ENCODE assay signal across 16 cellular contexts in the genomic region with DNA sequence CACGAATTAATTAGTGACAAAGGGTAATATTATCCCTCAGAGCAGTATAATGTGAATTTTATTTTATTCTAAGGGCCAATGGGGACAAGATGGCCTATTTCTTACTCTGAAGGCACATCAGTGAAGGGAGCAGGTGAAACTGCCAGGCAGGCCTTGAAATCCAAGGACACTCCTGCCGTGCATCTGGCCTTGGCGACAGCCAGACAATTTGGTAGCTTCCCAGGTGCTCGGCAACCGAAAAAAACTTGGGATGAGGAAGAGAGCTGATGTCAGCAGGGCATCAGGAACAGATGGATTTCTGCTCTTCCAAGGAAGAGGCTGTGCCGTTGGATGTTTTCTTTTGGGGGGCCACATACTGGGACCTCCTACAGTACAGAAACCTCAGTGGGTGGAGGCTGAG.
A peak's percentile ranks its signal among the peaks of the same experiment; 100 is the strongest.
DNase-seq lines count a peak whose midpoint lies in the region; TF ChIP-seq lines count a peak whose summit lies in the region.
"Had no signal": no experiment of that assay in that cellular context is flagged by ENCODE, and none has a peak within 500 bp of the region (broad histone marks: within the 10 kb centered on the region; RNA-seq: fewer than 3 reads in every experiment).

No MANE protein-coding gene starts in this region.

- no peak overlapping the region for H3K56ac ChIP-seq in mesendoderm (ENCODE audit: low read length)

- DNase-seq in G401 (ENCODE audit: low spot score) (peak; percentile 97), mesendoderm (peak; percentile 26), GM03348 (ENCODE audit: low spot score) (no peak), glutamatergic neuron (no peak), colonic mucosa (no peak)
- DNase-seq: ACHN; Calu3; CD4-positive, CD25-positive, alpha-beta regulatory T cell; DMS153; DMS79 treated with DMSO at 0.1 percent for 48 hours; EL; GDM1 had no signal

- H3K4ac ChIP-seq in mesendoderm (ENCODE audit: low read depth, low read length), result no peak overlapping the region

- TF ChIP-seq CTCF in glutamatergic neuron (IDR thresholded peaks at IDR 0.05; ENCODE audit: partially characterized antibody, unreplicated experiment) (no peak), colonic mucosa (IDR thresholded peaks at IDR 0.05) (no peak)

- H3K79me2 ChIP-seq in mesendoderm (ENCODE audit: control insufficient read depth, insufficient read depth, low read length), result no peaks in the 10 kb centered on the region

- H3K27ac Mint-ChIP-seq in glutamatergic neuron (ENCODE audit: unreplicated experiment), result no peak overlapping the region
- H3K27ac Mint-ChIP-seq: CD4-positive, CD25-positive, alpha-beta regulatory T cell had no signal

- no peak overlapping the region for H2BK5ac ChIP-seq in mesendoderm (ENCODE audit: low read length)

- H2BK15ac ChIP-seq in mesendoderm (replicated peaks; ENCODE audit: low read depth), result no peak overlapping the region

- H3K4me1 ChIP-seq in mesendoderm (ENCODE audit: control insufficient read depth, low read depth, low read length) (peaks cover 2% of the 10 kb centered on the region), colonic mucosa (no peaks in the 10 kb centered on the region)

- H3K9me3 ChIP-seq in colonic mucosa, result no peaks in the 10 kb centered on the region
- H3K9me3 ChIP-seq: BLaER1 treated with 17β-estradiol and CSF1 and Interleukin-3, amounts not matched to agents 10 nM and 100 nM had no signal

- in situ Hi-C loops in G401 (cut with HindIII; ENCODE audit: low sequenced_read_pairs), result no loop called here

- no peak overlapping the region for H4K8ac ChIP-seq in mesendoderm (ENCODE audit: low read depth, low read length)

- H3K9ac ChIP-seq in mesendoderm (ENCODE audit: low read length), result no peak overlapping the region
- no peak overlapping the region for H3K9ac ChIP-seq in colonic mucosa (ENCODE audit: low read depth in 2 of 2, low read length in 2 of 2)
- H3K9ac ChIP-seq: BLaER1 treated with 17β-estradiol and CSF1 and Interleukin-3, amounts not matched to agents 10 nM and 100 nM had no signal

- no peak overlapping the region for H3K23ac ChIP-seq in mesendoderm (ENCODE audit: low read length)

- H3K27me3 Mint-ChIP-seq in glutamatergic neuron (ENCODE audit: unreplicated experiment), result no peaks in the 10 kb centered on the region

- no peaks in the 10 kb centered on the region for H3K79me1 ChIP-seq in mesendoderm (ENCODE audit: low read length)

- H2BK120ac ChIP-seq in mesendoderm (ENCODE audit: low read depth, low read length), result no peak overlapping the region

- H3K4me3 ChIP-seq in mesendoderm (ENCODE audit: low read length) (no peak overlapping the region), colonic mucosa (no peak overlapping the region)
- H3K4me3 ChIP-seq: BLaER1 treated with 17β-estradiol and CSF1 and Interleukin-3, amounts not matched to agents 10 nM and 100 nM had no signal

- no peak overlapping the region for H3K18ac ChIP-seq in mesendoderm (ENCODE audit: low read length)

- WGBS in mesendoderm (ENCODE audit: extremely low coverage, insufficient coverage, low lambda C conversion rate), result no CpG with 5 or more reads among the region's 6 CpGs

- H3K9me3 Mint-ChIP-seq in glutamatergic neuron (ENCODE audit: unreplicated experiment), result peaks cover 2% of the 10 kb centered on the region

- H2AK5ac ChIP-seq in mesendoderm (ENCODE audit: low read length), result no peak overlapping the region

- intact Hi-C loops in colonic mucosa (cut with DNase I), result no loop called here

- no peaks in the 10 kb centered on the region for H3K36me3 Mint-ChIP-seq in glutamatergic neuron (ENCODE audit: unreplicated experiment)
- H3K36me3 Mint-ChIP-seq: CD4-positive, CD25-positive, alpha-beta regulatory T cell had no signal

- H3K27ac ChIP-seq in angular gyrus (ENCODE audit: low read depth, low read length) (peak overlapping the region; percentile 98), cingulate gyrus (ENCODE audit: low read depth, low read length) (peak overlapping the region; percentile 95), mesendoderm (ENCODE audit: low read depth, low read length) (no peak overlapping the region), colonic mucosa (no peak overlapping the region)
- H3K27ac ChIP-seq: BLaER1 treated with 17β-estradiol and CSF1 and Interleukin-3, amounts not matched to agents 10 nM and 100 nM; HL-60 had no signal

- H3K4me3 Mint-ChIP-seq in glutamatergic neuron (ENCODE audit: unreplicated experiment), result no peak overlapping the region
- H3K4me3 Mint-ChIP-seq: CD4-positive, CD25-positive, alpha-beta regulatory T cell had no signal

- no peak overlapping the region for H3K4me2 ChIP-seq in mesendoderm (ENCODE audit: low read length)
- H3K4me2 ChIP-seq: BLaER1 treated with 17β-estradiol and CSF1 and Interleukin-3, amounts not matched to agents 10 nM and 100 nM had no signal

- H3K27me3 ChIP-seq in mesendoderm (ENCODE audit: insufficient read depth, low read length, poor library complexity) (no peaks in the 10 kb centered on the region), colonic mucosa (no peaks in the 10 kb centered on the region)
- H3K27me3 ChIP-seq: BLaER1 treated with 17β-estradiol and CSF1 and Interleukin-3, amounts not matched to agents 10 nM and 100 nM had no signal

- H3K4me1 Mint-ChIP-seq in glutamatergic neuron (ENCODE audit: low read depth, unreplicated experiment), result no peaks in the 10 kb centered on the region
- H3K4me1 Mint-ChIP-seq: CD4-positive, CD25-positive, alpha-beta regulatory T cell had no signal

- H4K5ac ChIP-seq in mesendoderm (ENCODE audit: low read length), result no peak overlapping the region

- H3K36me3 ChIP-seq in mesendoderm (ENCODE audit: control insufficient read depth, insufficient read depth, low read length), result no peaks in the 10 kb centered on the region
- no peaks in the 10 kb centered on the region for H3K36me3 ChIP-seq in colonic mucosa
- H3K36me3 ChIP-seq: BLaER1 treated with 17β-estradiol and CSF1 and Interleukin-3, amounts not matched to agents 10 nM and 100 nM had no signal

Comparison
In these comparisons a context has a peak if more than half of its experiments do, and no peak if none do; other contexts are left out.
1. DNase-seq: peak in G401 (single experiment) and mesendoderm (single experiment); none in GM03348 (single experiment), glutamatergic neuron (single experiment) and colonic mucosa (single experiment).
2. H3K27ac ChIP-seq: peak in angular gyrus (single experiment) and cingulate gyrus (single experiment); none in mesendoderm (single experiment) and colonic mucosa (single experiment).